1 cellular context compared by ENCODE assay signal in the genomic region with DNA sequence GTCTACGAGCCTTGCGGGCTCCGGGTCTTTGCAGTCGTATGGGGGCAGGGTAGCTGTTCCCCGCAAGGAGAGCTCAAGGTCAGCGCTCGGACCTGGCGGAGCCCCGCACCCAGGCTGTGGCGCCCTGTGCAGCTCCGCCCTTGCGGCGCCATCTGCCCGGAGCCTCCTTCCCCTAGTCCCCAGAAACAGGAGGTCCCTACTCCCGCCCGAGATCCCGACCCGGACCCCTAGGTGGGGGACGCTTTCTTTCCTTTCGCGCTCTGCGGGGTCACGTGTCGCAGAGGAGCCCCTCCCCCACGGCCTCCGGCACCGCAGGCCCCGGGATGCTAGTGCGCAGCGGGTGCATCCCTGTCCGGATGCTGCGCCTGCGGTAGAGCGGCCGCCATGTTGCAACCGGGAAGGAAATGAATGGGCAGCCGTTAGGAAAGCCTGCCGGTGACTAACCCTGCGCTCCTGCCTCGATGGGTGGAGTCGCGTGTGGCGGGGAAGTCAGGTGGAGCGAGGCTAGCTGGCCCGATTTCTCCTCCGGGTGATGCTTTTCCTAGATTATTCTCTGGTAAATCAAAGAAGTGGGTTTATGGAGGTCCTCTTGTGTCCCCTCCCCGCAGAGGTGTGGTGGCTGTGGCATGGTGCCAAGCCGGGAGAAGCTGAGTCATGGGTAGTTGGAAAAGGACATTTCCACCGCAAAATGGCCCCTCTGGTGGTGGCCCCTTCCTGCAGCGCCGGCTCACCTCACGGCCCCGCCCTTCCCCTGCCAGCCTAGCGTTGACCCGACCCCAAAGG.
A peak's percentile ranks its signal among the peaks of the same experiment; 100 is the strongest.
TF ChIP-seq lines count a peak whose summit lies in the region.

No MANE protein-coding gene starts in this region.

TF ChIP-seq in HepG2, 621 proteins besides CTCF, POLR2A, EP300 and RAD21 (continued from another document and continues in another):
- TF ChIP-seq, protein P1, sequence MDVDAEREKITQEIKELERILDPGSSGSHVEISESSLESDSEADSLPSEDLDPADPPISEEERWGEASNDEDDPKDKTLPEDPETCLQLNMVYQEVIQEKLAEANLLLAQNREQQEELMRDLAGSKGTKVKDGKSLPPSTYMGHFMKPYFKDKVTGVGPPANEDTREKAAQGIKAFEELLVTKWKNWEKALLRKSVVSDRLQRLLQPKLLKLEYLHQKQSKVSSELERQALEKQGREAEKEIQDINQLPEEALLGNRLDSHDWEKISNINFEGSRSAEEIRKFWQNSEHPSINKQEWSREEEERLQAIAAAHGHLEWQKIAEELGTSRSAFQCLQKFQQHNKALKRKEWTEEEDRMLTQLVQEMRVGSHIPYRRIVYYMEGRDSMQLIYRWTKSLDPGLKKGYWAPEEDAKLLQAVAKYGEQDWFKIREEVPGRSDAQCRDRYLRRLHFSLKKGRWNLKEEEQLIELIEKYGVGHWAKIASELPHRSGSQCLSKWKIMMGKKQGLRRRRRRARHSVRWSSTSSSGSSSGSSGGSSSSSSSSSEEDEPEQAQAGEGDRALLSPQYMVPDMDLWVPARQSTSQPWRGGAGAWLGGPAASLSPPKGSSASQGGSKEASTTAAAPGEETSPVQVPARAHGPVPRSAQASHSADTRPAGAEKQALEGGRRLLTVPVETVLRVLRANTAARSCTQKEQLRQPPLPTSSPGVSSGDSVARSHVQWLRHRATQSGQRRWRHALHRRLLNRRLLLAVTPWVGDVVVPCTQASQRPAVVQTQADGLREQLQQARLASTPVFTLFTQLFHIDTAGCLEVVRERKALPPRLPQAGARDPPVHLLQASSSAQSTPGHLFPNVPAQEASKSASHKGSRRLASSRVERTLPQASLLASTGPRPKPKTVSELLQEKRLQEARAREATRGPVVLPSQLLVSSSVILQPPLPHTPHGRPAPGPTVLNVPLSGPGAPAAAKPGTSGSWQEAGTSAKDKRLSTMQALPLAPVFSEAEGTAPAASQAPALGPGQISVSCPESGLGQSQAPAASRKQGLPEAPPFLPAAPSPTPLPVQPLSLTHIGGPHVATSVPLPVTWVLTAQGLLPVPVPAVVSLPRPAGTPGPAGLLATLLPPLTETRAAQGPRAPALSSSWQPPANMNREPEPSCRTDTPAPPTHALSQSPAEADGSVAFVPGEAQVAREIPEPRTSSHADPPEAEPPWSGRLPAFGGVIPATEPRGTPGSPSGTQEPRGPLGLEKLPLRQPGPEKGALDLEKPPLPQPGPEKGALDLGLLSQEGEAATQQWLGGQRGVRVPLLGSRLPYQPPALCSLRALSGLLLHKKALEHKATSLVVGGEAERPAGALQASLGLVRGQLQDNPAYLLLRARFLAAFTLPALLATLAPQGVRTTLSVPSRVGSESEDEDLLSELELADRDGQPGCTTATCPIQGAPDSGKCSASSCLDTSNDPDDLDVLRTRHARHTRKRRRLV (CRISPR knock-in tag; IDR thresholded peaks at IDR 0.05), result no peak
- no peak for TF ChIP-seq PAX8 (CRISPR knock-in tag; IDR thresholded peaks at IDR 0.05; ENCODE audit: borderline replicate concordance)
- no peak for TF ChIP-seq ESRRA (CRISPR knock-in tag; IDR thresholded peaks at IDR 0.05; ENCODE audit: low read depth)
- TF ChIP-seq NFE2 (CRISPR knock-in tag; IDR thresholded peaks at IDR 0.05), result no peak
- TF ChIP-seq CC2D1A (CRISPR knock-in tag; IDR thresholded peaks at IDR 0.05), result no peak
- peak; percentile 63 for TF ChIP-seq GABPB1 (CRISPR knock-in tag; IDR thresholded peaks at IDR 0.05)
- TF ChIP-seq, protein P2, sequence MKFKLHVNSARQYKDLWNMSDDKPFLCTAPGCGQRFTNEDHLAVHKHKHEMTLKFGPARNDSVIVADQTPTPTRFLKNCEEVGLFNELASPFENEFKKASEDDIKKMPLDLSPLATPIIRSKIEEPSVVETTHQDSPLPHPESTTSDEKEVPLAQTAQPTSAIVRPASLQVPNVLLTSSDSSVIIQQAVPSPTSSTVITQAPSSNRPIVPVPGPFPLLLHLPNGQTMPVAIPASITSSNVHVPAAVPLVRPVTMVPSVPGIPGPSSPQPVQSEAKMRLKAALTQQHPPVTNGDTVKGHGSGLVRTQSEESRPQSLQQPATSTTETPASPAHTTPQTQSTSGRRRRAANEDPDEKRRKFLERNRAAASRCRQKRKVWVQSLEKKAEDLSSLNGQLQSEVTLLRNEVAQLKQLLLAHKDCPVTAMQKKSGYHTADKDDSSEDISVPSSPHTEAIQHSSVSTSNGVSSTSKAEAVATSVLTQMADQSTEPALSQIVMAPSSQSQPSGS (CRISPR knock-in tag; IDR thresholded peaks at IDR 0.05), result no peak; the same call in 1 of the 2 replicates
- no peak for TF ChIP-seq ZFP37 (CRISPR knock-in tag; IDR thresholded peaks at IDR 0.05; ENCODE audit: borderline replicate concordance)
- TF ChIP-seq MEF2D (CRISPR knock-in tag; IDR thresholded peaks at IDR 0.05), result peak; percentile 77; the same call in 1 of the 2 replicates
- TF ChIP-seq SRSF4 (IDR thresholded peaks at IDR 0.05; ENCODE audit: low read depth, low read length, poor library complexity, severe bottlenecking), result peak; percentile 12
- no peak; the same call in 1 of the 2 replicates for TF ChIP-seq ZNF253 (CRISPR knock-in tag; IDR thresholded peaks at IDR 0.05; ENCODE audit: borderline replicate concordance)
- TF ChIP-seq PLRG1 (conservative IDR thresholded peaks at IDR 0.05), result no peak
- TF ChIP-seq ZMAT3 (CRISPR knock-in tag; conservative IDR thresholded peaks at IDR 0.05), result no peak
- TF ChIP-seq ZNF180 (CRISPR knock-in tag; IDR thresholded peaks at IDR 0.05; ENCODE audit: borderline replicate concordance, low read depth), result no peak
- TF ChIP-seq ZSCAN9 (CRISPR knock-in tag; IDR thresholded peaks at IDR 0.05; ENCODE audit: borderline replicate concordance), result no peak
- TF ChIP-seq, protein P3, sequence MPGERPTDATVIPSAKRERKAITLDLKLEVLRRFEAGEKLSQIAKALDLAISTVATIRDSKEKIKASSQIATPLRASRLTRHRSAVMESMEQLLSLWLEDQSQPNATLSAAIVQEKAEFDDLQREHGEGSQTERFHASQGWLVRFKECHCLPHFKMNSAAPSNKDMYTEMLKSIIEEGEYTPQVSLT (CRISPR knock-in tag; IDR thresholded peaks at IDR 0.05; ENCODE audit: borderline replicate concordance, low read depth), result no peak
- TF ChIP-seq, protein P4, sequence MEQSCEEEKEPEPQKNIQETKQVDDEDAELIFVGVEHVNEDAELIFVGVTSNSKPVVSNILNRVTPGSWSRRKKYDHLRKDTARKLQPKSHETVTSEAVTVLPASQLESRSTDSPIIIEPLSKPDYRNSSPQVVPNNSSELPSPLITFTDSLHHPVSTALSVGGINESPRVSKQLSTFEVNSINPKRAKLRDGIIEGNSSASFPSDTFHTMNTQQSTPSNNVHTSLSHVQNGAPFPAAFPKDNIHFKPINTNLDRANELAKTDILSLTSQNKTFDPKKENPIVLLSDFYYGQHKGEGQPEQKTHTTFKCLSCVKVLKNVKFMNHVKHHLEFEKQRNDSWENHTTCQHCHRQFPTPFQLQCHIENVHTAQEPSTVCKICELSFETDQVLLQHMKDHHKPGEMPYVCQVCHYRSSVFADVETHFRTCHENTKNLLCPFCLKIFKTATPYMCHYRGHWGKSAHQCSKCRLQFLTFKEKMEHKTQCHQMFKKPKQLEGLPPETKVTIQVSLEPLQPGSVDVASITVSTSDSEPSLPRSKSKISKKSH (CRISPR knock-in tag; IDR thresholded peaks at IDR 0.05; ENCODE audit: borderline replicate concordance), result 0 out of 2 replicates have a peak, but pooled peaks have one; percentile 4
- TF ChIP-seq BORCS8-MEF2B (CRISPR knock-in tag; IDR thresholded peaks at IDR 0.05), result no peak
- TF ChIP-seq, protein P5, sequence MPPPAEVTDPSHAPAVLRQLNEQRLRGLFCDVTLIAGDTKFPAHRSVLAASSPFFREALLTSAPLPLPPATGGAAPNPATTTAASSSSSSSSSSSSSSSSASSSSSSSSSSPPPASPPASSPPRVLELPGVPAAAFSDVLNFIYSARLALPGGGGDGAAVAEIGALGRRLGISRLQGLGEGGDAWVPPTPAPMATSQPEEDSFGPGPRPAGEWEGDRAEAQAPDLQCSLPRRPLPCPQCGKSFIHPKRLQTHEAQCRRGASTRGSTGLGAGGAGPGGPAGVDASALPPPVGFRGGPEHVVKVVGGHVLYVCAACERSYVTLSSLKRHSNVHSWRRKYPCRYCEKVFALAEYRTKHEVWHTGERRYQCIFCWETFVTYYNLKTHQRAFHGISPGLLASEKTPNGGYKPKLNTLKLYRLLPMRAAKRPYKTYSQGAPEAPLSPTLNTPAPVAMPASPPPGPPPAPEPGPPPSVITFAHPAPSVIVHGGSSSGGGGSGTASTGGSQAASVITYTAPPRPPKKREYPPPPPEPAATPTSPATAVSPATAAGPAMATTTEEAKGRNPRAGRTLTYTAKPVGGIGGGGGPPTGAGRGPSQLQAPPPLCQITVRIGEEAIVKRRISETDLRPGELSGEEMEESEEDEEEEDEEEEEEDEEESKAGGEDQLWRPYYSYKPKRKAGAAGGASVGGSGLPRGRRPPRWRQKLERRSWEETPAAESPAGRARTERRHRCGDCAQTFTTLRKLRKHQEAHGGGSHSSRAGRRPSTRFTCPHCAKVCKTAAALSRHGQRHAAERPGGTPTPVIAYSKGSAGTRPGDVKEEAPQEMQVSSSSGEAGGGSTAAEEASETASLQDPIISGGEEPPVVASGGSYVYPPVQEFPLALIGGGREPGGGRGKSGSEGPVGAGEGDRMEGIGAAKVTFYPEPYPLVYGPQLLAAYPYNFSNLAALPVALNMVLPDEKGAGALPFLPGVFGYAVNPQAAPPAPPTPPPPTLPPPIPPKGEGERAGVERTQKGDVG (CRISPR knock-in tag; IDR thresholded peaks at IDR 0.05; ENCODE audit: borderline replicate concordance), result no peak
- 0 out of 2 replicates have a peak, but pooled peaks have one; percentile 34 for TF ChIP-seq ZNF33B (CRISPR knock-in tag; IDR thresholded peaks at IDR 0.05)
- TF ChIP-seq, protein P6, sequence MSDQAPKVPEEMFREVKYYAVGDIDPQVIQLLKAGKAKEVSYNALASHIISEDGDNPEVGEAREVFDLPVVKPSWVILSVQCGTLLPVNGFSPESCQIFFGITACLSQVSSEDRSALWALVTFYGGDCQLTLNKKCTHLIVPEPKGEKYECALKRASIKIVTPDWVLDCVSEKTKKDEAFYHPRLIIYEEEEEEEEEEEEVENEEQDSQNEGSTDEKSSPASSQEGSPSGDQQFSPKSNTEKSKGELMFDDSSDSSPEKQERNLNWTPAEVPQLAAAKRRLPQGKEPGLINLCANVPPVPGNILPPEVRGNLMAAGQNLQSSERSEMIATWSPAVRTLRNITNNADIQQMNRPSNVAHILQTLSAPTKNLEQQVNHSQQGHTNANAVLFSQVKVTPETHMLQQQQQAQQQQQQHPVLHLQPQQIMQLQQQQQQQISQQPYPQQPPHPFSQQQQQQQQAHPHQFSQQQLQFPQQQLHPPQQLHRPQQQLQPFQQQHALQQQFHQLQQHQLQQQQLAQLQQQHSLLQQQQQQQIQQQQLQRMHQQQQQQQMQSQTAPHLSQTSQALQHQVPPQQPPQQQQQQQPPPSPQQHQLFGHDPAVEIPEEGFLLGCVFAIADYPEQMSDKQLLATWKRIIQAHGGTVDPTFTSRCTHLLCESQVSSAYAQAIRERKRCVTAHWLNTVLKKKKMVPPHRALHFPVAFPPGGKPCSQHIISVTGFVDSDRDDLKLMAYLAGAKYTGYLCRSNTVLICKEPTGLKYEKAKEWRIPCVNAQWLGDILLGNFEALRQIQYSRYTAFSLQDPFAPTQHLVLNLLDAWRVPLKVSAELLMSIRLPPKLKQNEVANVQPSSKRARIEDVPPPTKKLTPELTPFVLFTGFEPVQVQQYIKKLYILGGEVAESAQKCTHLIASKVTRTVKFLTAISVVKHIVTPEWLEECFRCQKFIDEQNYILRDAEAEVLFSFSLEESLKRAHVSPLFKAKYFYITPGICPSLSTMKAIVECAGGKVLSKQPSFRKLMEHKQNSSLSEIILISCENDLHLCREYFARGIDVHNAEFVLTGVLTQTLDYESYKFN (CRISPR knock-in tag; conservative IDR thresholded peaks at IDR 0.05), result no peak
- TF ChIP-seq ZNF20 (CRISPR knock-in tag; IDR thresholded peaks at IDR 0.05), result no peak
- TF ChIP-seq ISL2 (CRISPR knock-in tag; IDR thresholded peaks at IDR 0.05), result no peak
- TF ChIP-seq ZNF839 (CRISPR knock-in tag; IDR thresholded peaks at IDR 0.05; ENCODE audit: borderline replicate concordance), result no peak
- TF ChIP-seq YEATS2 (CRISPR knock-in tag; IDR thresholded peaks at IDR 0.05; ENCODE audit: borderline replicate concordance), result no peak
- no peak for TF ChIP-seq ZMYM3 (CRISPR knock-in tag; IDR thresholded peaks at IDR 0.05)
- TF ChIP-seq ZNF841 (CRISPR knock-in tag; IDR thresholded peaks at IDR 0.05; ENCODE audit: borderline replicate concordance), result no peak
- no peak for TF ChIP-seq ZNF780A (CRISPR knock-in tag; IDR thresholded peaks at IDR 0.05)
- TF ChIP-seq ZNF558 (CRISPR knock-in tag; IDR thresholded peaks at IDR 0.05; ENCODE audit: borderline replicate concordance), result peak; percentile 47; the same call in 1 of the 2 replicates
- no peak for TF ChIP-seq POLR2AphosphoS2 (IDR thresholded peaks at IDR 0.05; ENCODE audit: low read depth, low read length)
- TF ChIP-seq, protein P7, sequence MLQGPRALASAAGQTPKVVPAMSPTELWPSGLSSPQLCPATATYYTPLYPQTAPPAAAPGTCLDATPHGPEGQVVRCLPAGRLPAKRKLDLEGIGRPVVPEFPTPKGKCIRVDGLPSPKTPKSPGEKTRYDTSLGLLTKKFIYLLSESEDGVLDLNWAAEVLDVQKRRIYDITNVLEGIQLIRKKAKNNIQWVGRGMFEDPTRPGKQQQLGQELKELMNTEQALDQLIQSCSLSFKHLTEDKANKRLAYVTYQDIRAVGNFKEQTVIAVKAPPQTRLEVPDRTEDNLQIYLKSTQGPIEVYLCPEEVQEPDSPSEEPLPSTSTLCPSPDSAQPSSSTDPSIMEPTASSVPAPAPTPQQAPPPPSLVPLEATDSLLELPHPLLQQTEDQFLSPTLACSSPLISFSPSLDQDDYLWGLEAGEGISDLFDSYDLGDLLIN (CRISPR knock-in tag; IDR thresholded peaks at IDR 0.05; ENCODE audit: borderline replicate concordance), result no peak
- TF ChIP-seq ZNF326 (CRISPR knock-in tag; IDR thresholded peaks at IDR 0.05; ENCODE audit: borderline replicate concordance), result no peak
- TF ChIP-seq RBM22 (optimal IDR thresholded peaks at IDR 0.05; ENCODE audit: low read length), result no peak
- peak; percentile 31 for TF ChIP-seq RBM39 (IDR thresholded peaks at IDR 0.05; ENCODE audit: low read depth, low read length, poor library complexity, severe bottlenecking)
- TF ChIP-seq, protein P8, sequence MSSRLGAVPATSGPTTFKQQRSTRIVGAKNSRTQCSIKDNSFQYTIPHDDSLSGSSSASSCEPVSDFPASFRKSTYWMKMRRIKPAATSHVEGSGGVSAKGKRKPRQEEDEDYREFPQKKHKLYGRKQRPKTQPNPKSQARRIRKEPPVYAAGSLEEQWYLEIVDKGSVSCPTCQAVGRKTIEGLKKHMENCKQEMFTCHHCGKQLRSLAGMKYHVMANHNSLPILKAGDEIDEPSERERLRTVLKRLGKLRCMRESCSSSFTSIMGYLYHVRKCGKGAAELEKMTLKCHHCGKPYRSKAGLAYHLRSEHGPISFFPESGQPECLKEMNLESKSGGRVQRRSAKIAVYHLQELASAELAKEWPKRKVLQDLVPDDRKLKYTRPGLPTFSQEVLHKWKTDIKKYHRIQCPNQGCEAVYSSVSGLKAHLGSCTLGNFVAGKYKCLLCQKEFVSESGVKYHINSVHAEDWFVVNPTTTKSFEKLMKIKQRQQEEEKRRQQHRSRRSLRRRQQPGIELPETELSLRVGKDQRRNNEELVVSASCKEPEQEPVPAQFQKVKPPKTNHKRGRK (CRISPR knock-in tag; IDR thresholded peaks at IDR 0.05), result no peak
